In genomic region chr3:45953536-45953935, GRCh38 we compare ENCODE assay signal across 27 cellular contexts. TPM values are rescaled to one million over a fixed set of nuclear protein-coding genes. Genes with fewer than 3 reads are reported as not detected.
DNase-seq lines count a peak whose midpoint lies in the region; ATAC-seq, FAIRE-seq and TF ChIP-seq lines count a peak whose summit lies in the region.
"Had no signal": no experiment of that assay in that cellular context is flagged by ENCODE, and none has a peak within 500 bp of the region (broad histone marks: within the 10 kb centered on the region; RNA-seq: fewer than 3 reads in every experiment).

No MANE protein-coding gene starts in this region.

- CTCF ChIA-PET in HepG2 (lab: Yijun Ruan, JAX; ENCODE audit: low intra/inter-chr PET ratio, low total read pairs) (no interaction called here), GM12878 (lab: Yijun Ruan, JAX) (interaction anchor here (0.6 to 5.9 kb wide), 13 partner anchors 10 to 210 kb away, joined by 3 to 53 read pairs (median 3); partner anchors contain the start of gene FYCO1)

- BruUV-seq in HepG2 (replicated peaks; lab: Mats Ljungman, UMichigan) (no TSS peak), GM12878 (replicated peaks; lab: Mats Ljungman, UMichigan) (no TSS peak)

- FAIRE-seq in HepG2 (lab: Jason Lieb, UNC) (no peak), GM12878 (lab: Jason Lieb, UNC) (no peak)
- FAIRE-seq: A549, GM18507 had no signal

- H3K4me1 ChIP-seq in liver (ENCODE audit: control insufficient read depth in 4 of 4, insufficient read depth in 4 of 4, low read length in 3 of 4) = peaks cover 0 to 8% (median 4%) of the 10 kb centered on the region in 4 donors
- no peaks in the 10 kb centered on the region for H3K4me1 ChIP-seq in HepG2 (ENCODE audit: insufficient read depth, low read length)
- H3K4me1 ChIP-seq in GM12878 (ENCODE audit: control insufficient read depth, insufficient read depth, low read length) = no peaks in the 10 kb centered on the region
- peaks cover 38 to 64% of the 10 kb centered on the region in 2 donors for H3K4me1 ChIP-seq in thyroid gland
- H3K4me1 ChIP-seq: A549; BLaER1 treated with 17β-estradiol and CSF1 and Interleukin-3, amounts not matched to agents 10 nM and 100 nM had no signal

- TF ChIP-seq EP300 in HepG2 (IDR thresholded peaks at IDR 0.05; ENCODE audit: low read depth in 2 of 2, low read length in 2 of 2) (no peak), HepG2 (CRISPR knock-in tag; IDR thresholded peaks at IDR 0.05; ENCODE audit: borderline replicate concordance) (no peak), GM12878 (IDR thresholded peaks at IDR 0.05; ENCODE audit: borderline replicate concordance in 1 of 2, control insufficient read depth in 1 of 2, low read depth in 2 of 2, low read length in 2 of 2) (no peak)

- H3K4me2 ChIP-seq in HepG2 (ENCODE audit: low read depth, low read length) (no peak overlapping the region), GM12878 (ENCODE audit: control insufficient read depth, insufficient read depth) (no peak overlapping the region)
- H3K4me2 ChIP-seq: A549; BLaER1 treated with 17β-estradiol and CSF1 and Interleukin-3, amounts not matched to agents 10 nM and 100 nM; SK-N-SH had no signal

- H2AFZ ChIP-seq in HepG2 (ENCODE audit: low read length) (no peak overlapping the region), GM12878 (ENCODE audit: control insufficient read depth, low read depth, low read length) (no peak overlapping the region)
- H2AFZ ChIP-seq: GM23248 had no signal

- peak in 1 of 2 donors; percentile 34 for TF ChIP-seq RAD21 in liver (IDR thresholded peaks at IDR 0.05)
- TF ChIP-seq RAD21 in HepG2 (CRISPR knock-in tag; IDR thresholded peaks at IDR 0.05) = no peak
- TF ChIP-seq RAD21 in GM12878 (IDR thresholded peaks at IDR 0.05; ENCODE audit: insufficient read depth, low read depth, low read length) = no peak

- intact Hi-C loops in HepG2 (cut with micrococcal nuclease; ENCODE audit: unreplicated experiment) (no loop called here), GM12878 (cut with micrococcal nuclease; ENCODE audit: unreplicated experiment) (no loop called here), thyroid gland (cut with DNase I) (loop anchor here (5.0 kb wide), 1 partner anchor 39 kb away; no protein-coding TSS in a partner anchor)

- 66% methylated on average over 4 of the region's 4 CpGs for WGBS in liver
- 76% methylated on average over 3 of the region's 4 CpGs for WGBS in HepG2 (ENCODE audit: low lambda C conversion rate)
- WGBS in GM12878 (ENCODE audit: insufficient coverage, insufficient replicate concordance, low lambda C conversion rate, missing lambda C conversion rate) = 86% methylated on average over 4 of the region's 4 CpGs
- WGBS in thyroid gland, 2 donors = 44 to 54% methylated on average over 4 of the region's 4 CpGs

- H3K36me3 ChIP-seq in liver (ENCODE audit: control insufficient read depth in 4 of 4, insufficient read depth in 3 of 4, low read depth in 1 of 4, low read length in 3 of 4) (peaks cover 7 to 70% (median 47%) of the 10 kb centered on the region in 4 donors), HepG2 (replicated peaks in 1 of 2; ENCODE audit: control insufficient read depth in 1 of 2, insufficient read depth in 2 of 2, low read length in 2 of 2) (peaks cover 52 to 93% of the 10 kb centered on the region in 2 experiments), GM12878 (ENCODE audit: control insufficient read depth in 2 of 2, insufficient read depth in 2 of 2, low read length in 1 of 2) (peaks cover 22 to 39% of the 10 kb centered on the region in 2 experiments), thyroid gland (peaks cover 32 to 40% of the 10 kb centered on the region in 2 donors)

- POLR2A ChIA-PET in HepG2 (lab: Yijun Ruan, JAX) (no interaction called here), GM12878 (lab: Charles Lee) (interaction anchor here (0.6 to 2.0 kb wide), 4 partner anchors 8 to 248 kb away, joined by 3 to 7 read pairs (median 4); no protein-coding TSS in a partner anchor)

- H3K9me3 ChIP-seq in liver (ENCODE audit: control insufficient read depth in 4 of 4, low read length in 3 of 4) = no peaks in the 10 kb centered on the region
- no peaks in the 10 kb centered on the region for H3K9me3 ChIP-seq in HepG2 (ENCODE audit: low read length)
- H3K9me3 ChIP-seq in GM12878 (replicated peaks; ENCODE audit: control insufficient read depth, insufficient read depth, low read length) = no peaks in the 10 kb centered on the region
- no peaks in the 10 kb centered on the region for H3K9me3 ChIP-seq in thyroid gland
- H3K9me3 ChIP-seq: A549; BLaER1 treated with 17β-estradiol and CSF1 and Interleukin-3, amounts not matched to agents 10 nM and 100 nM; MG63; SK-N-SH had no signal

- in situ Hi-C loops in HepG2 (cut with HindIII; ENCODE audit: extremely low pct_ligation_motif_present, low pct_unique_long_range_greater_than_20kb) = no loop called here
- in situ Hi-C loops in GM12878 (cut with MboI) = no loop called here

- no peak for DNase-seq in HepG2 (ENCODE audit: low spot score)
- DNase-seq in GM12878 (ENCODE audit: low read depth, low spot score) = no peak
- no peak for DNase-seq in left lobe of liver (ENCODE audit: low spot score)
- DNase-seq in thyroid gland = peak; percentile 69 to 78
- no peak for DNase-seq in amniotic stem cell (lab: John Stamatoyannopoulos, UW)
- DNase-seq in D341Med (ENCODE audit: low spot score) = no peak
- DNase-seq: AML-193; Calu3; DMS153; DND-41; GM23248; H7; KG1; MG63; NCI-H2029; NCI-H446 treated with DMSO at 0.1 percent for 48 hours; NCI-H526; NCI-H82; NK-92 treated with Interleukin-12 subunit alpha and Interleukin-12 subunit beta, amount 100 ng/mL, for 24 hours; PC-3; SK-N-SH had no signal

- ATAC-seq in HepG2 = no peak
- peak; percentile 71 for ATAC-seq in GM12878
- peak; percentile 89 for ATAC-seq in left lobe of liver
- no peak for ATAC-seq in HG03520 (IDR thresholded peaks at IDR 0.05; ENCODE audit: unreplicated experiment)
- ATAC-seq: A549, PC-3 had no signal

- H3K4me3 ChIP-seq in liver (ENCODE audit: low read depth in 1 of 3, low read length in 3 of 3) = no peak overlapping the region
- no peak overlapping the region for H3K4me3 ChIP-seq in HepG2 (replicated peaks in 1 of 3; ENCODE audit: insufficient read depth in 1 of 3, low read depth in 2 of 3, low read length in 3 of 3)
- no peak overlapping the region for H3K4me3 ChIP-seq in GM12878
- H3K4me3 ChIP-seq in thyroid gland (replicated peaks in 1 of 3) = no peak overlapping the region
- H3K4me3 ChIP-seq: A549; BLaER1 treated with 17β-estradiol and CSF1 and Interleukin-3, amounts not matched to agents 10 nM and 100 nM; GM23248; MG63 had no signal

- TF ChIP-seq POLR2A in HepG2 (IDR thresholded peaks at IDR 0.05; ENCODE audit: insufficient read depth in 1 of 2, low read depth in 2 of 2, low read length in 2 of 2) (no peak), GM12878 (IDR thresholded peaks at IDR 0.05; ENCODE audit: low read depth, low read length) (no peak), thyroid gland (IDR thresholded peaks at IDR 0.05) (peak in 1 of 2 donors; percentile 13)

- H3K79me2 ChIP-seq in HepG2 (ENCODE audit: insufficient read depth, low read length) (no peaks in the 10 kb centered on the region), GM12878 (ENCODE audit: control insufficient read depth, insufficient read depth, low read length) (no peaks in the 10 kb centered on the region)

- RAD21 ChIA-PET in GM12878 (lab: Charles Lee; ENCODE audit: unreplicated experiment) = interaction anchor here (0.9 to 2.2 kb wide), 5 partner anchors 8 to 123 kb away, joined by 4 to 11 read pairs (median 5); no protein-coding TSS in a partner anchor

- H3K27me3 ChIP-seq in liver (ENCODE audit: control insufficient read depth in 4 of 4, insufficient read depth in 4 of 4, low read length in 3 of 4) = no peaks in the 10 kb centered on the region
- no peaks in the 10 kb centered on the region for H3K27me3 ChIP-seq in HepG2 (ENCODE audit: control insufficient read depth in 1 of 2, insufficient read depth in 2 of 2, low read length in 2 of 2)
- no peaks in the 10 kb centered on the region for H3K27me3 ChIP-seq in GM12878 (replicated peaks in 1 of 2; ENCODE audit: control insufficient read depth in 2 of 2, insufficient read depth in 2 of 2, low read length in 1 of 2)
- no peaks in the 10 kb centered on the region for H3K27me3 ChIP-seq in thyroid gland
- H3K27me3 ChIP-seq: BLaER1 treated with 17β-estradiol and CSF1 and Interleukin-3, amounts not matched to agents 10 nM and 100 nM; MG63 had no signal

- H3K9ac ChIP-seq in liver (ENCODE audit: low read depth in 1 of 2, low read length in 2 of 2) (no peak overlapping the region), HepG2 (ENCODE audit: insufficient read depth, low read depth, low read length) (no peak overlapping the region), GM12878 (ENCODE audit: control insufficient read depth, insufficient read depth, low read length) (no peak overlapping the region)
- H3K9ac ChIP-seq: BLaER1 treated with 17β-estradiol and CSF1 and Interleukin-3, amounts not matched to agents 10 nM and 100 nM; GM23248; SK-N-SH had no signal

- TF ChIP-seq CTCF in liver (IDR thresholded peaks at IDR 0.05; ENCODE audit: low read depth, low read length, missing input control) (no peak), HepG2 (CRISPR knock-in tag; IDR thresholded peaks at IDR 0.05) (no peak), GM12878 (IDR thresholded peaks at IDR 0.05 in 2 of 3, conservative IDR thresholded peaks at IDR 0.05 in 1 of 3; ENCODE audit: control insufficient read depth in 2 of 3, extremely low read depth in 1 of 3, insufficient read depth in 1 of 3, low read depth in 3 of 3, low read length in 3 of 3) (no peak), thyroid gland (IDR thresholded peaks at IDR 0.05) (no peak)

- no peaks in the 10 kb centered on the region; the same call in 1 of the 2 replicates for H4K20me1 ChIP-seq in HepG2 (ENCODE audit: insufficient read depth, low read length)
- no peaks in the 10 kb centered on the region for H4K20me1 ChIP-seq in GM12878 (ENCODE audit: control insufficient read depth, insufficient read depth)
- H4K20me1 ChIP-seq: BLaER1 treated with 17β-estradiol and CSF1 and Interleukin-3, amounts not matched to agents 10 nM and 100 nM had no signal

- SMC1A ChIA-PET in GM12878 (lab: Charles Lee; ENCODE audit: uncharacterized antibody, unreplicated experiment) = interaction anchor here (0.7 to 5.0 kb wide), 9 partner anchors 11 to 135 kb away, joined by 3 to 39 read pairs (median 5); no protein-coding TSS in a partner anchor

- H3K27ac ChIP-seq in liver (ENCODE audit: low read depth in 1 of 2, low read length in 2 of 2) (no peak overlapping the region), HepG2 (ENCODE audit: extremely low read length, insufficient read depth, low read length) (no peak overlapping the region), GM12878 (ENCODE audit: control insufficient read depth, insufficient read depth) (no peak overlapping the region), thyroid gland (peak overlapping the region; percentile 78 to 91 (median 89))
- H3K27ac ChIP-seq: A549; BLaER1 treated with 17β-estradiol and CSF1 and Interleukin-3, amounts not matched to agents 10 nM and 100 nM; GM23248 had no signal

RNA-seq across cellular contexts. Expression of gene CXCR6, which starts 10.3 kb away (rescaled TPM):
- total RNA-seq in liver (1 to 10 TPM in 1 of 2 donors, under 1 TPM in 1; 0.75 to 2.9 TPM), HepG2 (2016; rRNA removed; fragmentation: Illumina TruSeq; extraction: Trizol) (not detected in 2 replicates), GM12878 (2014; rRNA removed) (not detected in 2 replicates), GM12878 (2014; rRNA removed; fragmentation: Illumina TruSeq; extraction: Trizol) (not detected in 2 replicates), GM12878 (2021) (not detected in 2 replicates), left lobe of liver (not detected), thyroid gland (1 to 10 TPM; 2.1 to 4.4 (median 3.4) TPM)
- polyA plus RNA-seq in liver (1 to 10 TPM in 1 of 2 donors, under 1 TPM in 1; 0.60 to 1.2 TPM), HepG2 (2011; rRNA removed) (not detected in 2 replicates), GM12878 (2011; rRNA removed) (0.12 TPM in 1 of 2 replicates, not detected in the other), GM12878 (2014; fragmentation: Illumina TruSeq; extraction: Trizol) (not detected in 2 replicates), GM12878 (2014; fragmentation: Nextera tagmentation; extraction: Ambion mirVana) (under 1 TPM; 0.04 to 0.13 TPM), GM12878 (2014; rRNA removed) (0.12 TPM in 1 of 2 replicates, not detected in the other), GM12878 (2016; fragmentation: Nextera tagmentation; extraction: Ambion mirVana) (under 1 TPM in 1 of 2 experiments, not detected in 1; 0.20 TPM)
- not detected in 2 replicates for total RNA-seq in HepG2 (2016; cell fraction: cytosol; rRNA removed; fragmentation: Illumina TruSeq; extraction: Trizol; ENCODE audit: low read depth)
- total RNA-seq in HepG2 (2016; cell fraction: insoluble cytoplasmic fraction; rRNA removed; fragmentation: Illumina TruSeq; extraction: Trizol) = not detected in 2 replicates
- not detected in 2 replicates for total RNA-seq in HepG2 (2016; cell fraction: membrane; rRNA removed; fragmentation: Illumina TruSeq; extraction: Trizol)
- not detected in 2 replicates for total RNA-seq in HepG2 (2016; cell fraction: nucleus; rRNA removed; fragmentation: Illumina TruSeq; extraction: Trizol)
- polyA plus RNA-seq in HepG2 (2011; cell fraction: cytosol; rRNA removed) = not detected in 2 replicates
- not detected in 2 replicates for polyA plus RNA-seq in HepG2 (2011; cell fraction: nucleus; rRNA removed)
- 0.07 and 0.17 TPM in 2 replicates for polyA plus RNA-seq in HepG2 (2012)
- polyA plus RNA-seq in HepG2 (2016; cell fraction: cytosol; fragmentation: Illumina TruSeq; extraction: Trizol; ENCODE audit: low read depth) = not detected in 2 replicates
- not detected in 2 replicates for polyA plus RNA-seq in HepG2 (2016; cell fraction: insoluble cytoplasmic fraction; fragmentation: Illumina TruSeq; extraction: Trizol; ENCODE audit: low read depth)
- not detected in 2 replicates for polyA plus RNA-seq in HepG2 (2016; cell fraction: membrane; fragmentation: Illumina TruSeq; extraction: Trizol; ENCODE audit: low read depth)
- polyA plus RNA-seq in HepG2 (2016; cell fraction: nucleus; fragmentation: Illumina TruSeq; extraction: Trizol; ENCODE audit: insufficient read depth, low read depth) = not detected in 2 replicates
- polyA minus RNA-seq in HepG2 (2011; rRNA and poly(A)+ RNA removed; ENCODE audit: low replicate concordance) = not detected in 2 replicates
- polyA minus RNA-seq in HepG2 (2011; cell fraction: cytosol; rRNA and poly(A)+ RNA removed) = not detected in 2 replicates
- not detected in 2 replicates for polyA minus RNA-seq in HepG2 (2011; cell fraction: nucleus; rRNA and poly(A)+ RNA removed)
- 0.23 and 0.32 TPM in 2 replicates for total RNA-seq in GM12878 (2013; cell fraction: nucleolus; rRNA removed)
- polyA plus RNA-seq in GM12878 (2011; ENCODE audit: low read depth) = 0.17 TPM
- 0.07 TPM in 1 of 2 replicates, not detected in the other for polyA plus RNA-seq in GM12878 (2011; cell fraction: cytosol; rRNA removed)
- 0.12 and 0.18 TPM in 2 replicates for polyA plus RNA-seq in GM12878 (2011; cell fraction: nucleus; rRNA removed)
- polyA plus RNA-seq in GM12878 (2012) = 0.09 and 0.18 TPM in 2 replicates
- polyA minus RNA-seq in GM12878 (2011; rRNA and poly(A)+ RNA removed) = 0.22 TPM in 1 of 2 replicates, not detected in the other
- not detected in 2 replicates for polyA minus RNA-seq in GM12878 (2011; cell fraction: cytosol; rRNA and poly(A)+ RNA removed)
- polyA minus RNA-seq in GM12878 (2011; cell fraction: nucleus; rRNA and poly(A)+ RNA removed) = not detected in 2 replicates
- total RNA-seq: Calu3, GM23248, H7, HT1080, PC-3 had no signal
- polyA plus RNA-seq: A549, GM23248, SK-N-SH had no signal

RNA-seq across cellular contexts. Expression of gene FYCO1, which starts 42.1 kb away (rescaled TPM):
- total RNA-seq in liver = 10 to 100 TPM; 11.9 to 17.1 TPM
- polyA plus RNA-seq in liver = 1 to 10 TPM; 3.0 to 8.5 TPM
- total RNA-seq in HepG2 (2016; rRNA removed; fragmentation: Illumina TruSeq; extraction: Trizol) = 2.7 and 4.9 TPM in 2 replicates
- total RNA-seq in HepG2 (2016; cell fraction: cytosol; rRNA removed; fragmentation: Illumina TruSeq; extraction: Trizol; ENCODE audit: low read depth) = 0.44 and 0.51 TPM in 2 replicates
- 2.3 and 4.4 TPM in 2 replicates for total RNA-seq in HepG2 (2016; cell fraction: insoluble cytoplasmic fraction; rRNA removed; fragmentation: Illumina TruSeq; extraction: Trizol)
- total RNA-seq in HepG2 (2016; cell fraction: membrane; rRNA removed; fragmentation: Illumina TruSeq; extraction: Trizol) = 1.7 and 1.8 TPM in 2 replicates
- total RNA-seq in HepG2 (2016; cell fraction: nucleus; rRNA removed; fragmentation: Illumina TruSeq; extraction: Trizol) = 6.1 and 6.5 TPM in 2 replicates
- polyA plus RNA-seq in HepG2 (2011; rRNA removed) = 4.2 and 6.0 TPM in 2 replicates
- 2.8 and 3.3 TPM in 2 replicates for polyA plus RNA-seq in HepG2 (2011; cell fraction: cytosol; rRNA removed)
- polyA plus RNA-seq in HepG2 (2011; cell fraction: nucleus; rRNA removed) = 7.9 and 8.8 TPM in 2 replicates
- polyA plus RNA-seq in HepG2 (2012) = 4.1 and 4.9 TPM in 2 replicates
- 0.37 and 0.40 TPM in 2 replicates for polyA plus RNA-seq in HepG2 (2016; cell fraction: cytosol; fragmentation: Illumina TruSeq; extraction: Trizol; ENCODE audit: low read depth)
- 4.1 and 5.1 TPM in 2 replicates for polyA plus RNA-seq in HepG2 (2016; cell fraction: insoluble cytoplasmic fraction; fragmentation: Illumina TruSeq; extraction: Trizol; ENCODE audit: low read depth)
- polyA plus RNA-seq in HepG2 (2016; cell fraction: membrane; fragmentation: Illumina TruSeq; extraction: Trizol; ENCODE audit: low read depth) = 0.71 and 0.74 TPM in 2 replicates
- 7.0 and 7.3 TPM in 2 replicates for polyA plus RNA-seq in HepG2 (2016; cell fraction: nucleus; fragmentation: Illumina TruSeq; extraction: Trizol; ENCODE audit: insufficient read depth, low read depth)
- 15.1 and 17.0 TPM in 2 replicates for polyA minus RNA-seq in HepG2 (2011; rRNA and poly(A)+ RNA removed; ENCODE audit: low replicate concordance)
- 3.4 and 4.2 TPM in 2 replicates for polyA minus RNA-seq in HepG2 (2011; cell fraction: cytosol; rRNA and poly(A)+ RNA removed)
- 10.8 and 19.3 TPM in 2 replicates for polyA minus RNA-seq in HepG2 (2011; cell fraction: nucleus; rRNA and poly(A)+ RNA removed)
- 31.8 and 41.1 TPM in 2 replicates for total RNA-seq in GM12878 (2013; cell fraction: nucleolus; rRNA removed)
- total RNA-seq in GM12878 (2014; rRNA removed) = 4.9 and 6.6 TPM in 2 replicates
- total RNA-seq in GM12878 (2014; rRNA removed; fragmentation: Illumina TruSeq; extraction: Trizol) = 6.5 and 8.5 TPM in 2 replicates
- 8.4 and 8.6 TPM in 2 replicates for total RNA-seq in GM12878 (2021)
- polyA plus RNA-seq in GM12878 (2011; ENCODE audit: low read depth) = 2.7 TPM
- 5.6 and 7.1 TPM in 2 replicates for polyA plus RNA-seq in GM12878 (2011; rRNA removed)
- 6.3 and 8.3 TPM in 2 replicates for polyA plus RNA-seq in GM12878 (2011; cell fraction: cytosol; rRNA removed)
- polyA plus RNA-seq in GM12878 (2011; cell fraction: nucleus; rRNA removed) = 17.5 and 18.2 TPM in 2 replicates
- 3.7 and 5.2 TPM in 2 replicates for polyA plus RNA-seq in GM12878 (2012)
- 6.9 and 7.8 TPM in 2 replicates for polyA plus RNA-seq in GM12878 (2014; fragmentation: Illumina TruSeq; extraction: Trizol)
- polyA plus RNA-seq in GM12878 (2014; fragmentation: Nextera tagmentation; extraction: Ambion mirVana) = 1 to 10 TPM; 1.5 to 2.2 TPM
- polyA plus RNA-seq in GM12878 (2014; rRNA removed) = 6.6 and 6.9 TPM in 2 replicates
- polyA plus RNA-seq in GM12878 (2016; fragmentation: Nextera tagmentation; extraction: Ambion mirVana) = 1 to 10 TPM; 2.6 to 3.9 TPM
- polyA minus RNA-seq in GM12878 (2011; rRNA and poly(A)+ RNA removed) = 15.7 and 20.2 TPM in 2 replicates
- 2.8 and 4.3 TPM in 2 replicates for polyA minus RNA-seq in GM12878 (2011; cell fraction: cytosol; rRNA and poly(A)+ RNA removed)
- polyA minus RNA-seq in GM12878 (2011; cell fraction: nucleus; rRNA and poly(A)+ RNA removed) = 20.8 and 24.9 TPM in 2 replicates
- total RNA-seq in left lobe of liver = 16.2 TPM
- total RNA-seq in thyroid gland = 10 to 100 TPM; 38.2 to 66.6 (median 50.5) TPM

Comparison
In these comparisons a context has a peak if more than half of its experiments do, and no peak if none do; other contexts are left out.
1. H3K27ac ChIP-seq: peak in thyroid gland (3 of 3); none in liver (0 of 2), HepG2 (single experiment) and GM12878 (single experiment).
2. ATAC-seq: peak in GM12878 (single experiment) and left lobe of liver (single experiment); none in HepG2 (single experiment) and HG03520 (single experiment).
3. DNase-seq: peak in thyroid gland (2 of 2); none in HepG2 (single experiment), GM12878 (single experiment), left lobe of liver (single experiment), amniotic stem cell (single experiment) and D341Med (single experiment).